ENCODE assay signal across 32 cellular contexts in genomic region chr3:159739166-159739565, GRCh38.
"Had no signal": no experiment of that assay in that cellular context is flagged by ENCODE, and none has a peak within 500 bp of the region (broad histone marks: within the 10 kb centered on the region; RNA-seq: fewer than 3 reads in every experiment).

No MANE protein-coding gene starts in this region.

- H3K4me3 ChIP-seq: neural progenitor cell, ovary, psoas muscle, skin epidermis, smooth muscle cell, spleen, suprapubic skin, testis, tibial artery, transverse colon, upper lobe of right lung, uterus had no signal

- H3K27me3 Mint-ChIP-seq: progenitor cell of endocrine pancreas, type B pancreatic cell had no signal

- H3K9me3 Mint-ChIP-seq: nephron; neural progenitor cell; stimulated activated memory B cell treated with anti-CD40 and anti-IgM and Interleukin-4, amounts not matched to agents 10 μg/mL and 1 μg/mL and 100 μg/mL, for 72 hours; stimulated activated naive CD8-positive, alpha-beta T cell treated with anti-CD3 and anti-CD28 coated beads, Interleukin-15, amount 100 ng/mL, for 72 hours; type B pancreatic cell had no signal

- DNase-seq: naive thymus-derived CD4-positive, alpha-beta T cell; natural killer cell; occipital lobe; ovary; posterior cingulate gyrus; psoas muscle; right cardiac atrium; spleen; stimulated activated CD4-positive, alpha-beta T cell treated with anti-CD3 and anti-CD28 coated beads, Interleukin-12 subunit alpha, Interleukin-12 subunit beta, amount 100 ng/mL, for 4 hours; stimulated activated CD4-positive, alpha-beta T cell treated with anti-CD3 and anti-CD28 coated beads, Interleukin-2, amount 100 ng/mL, for 24 hours; stimulated activated CD4-positive, alpha-beta T cell treated with anti-CD3 and anti-CD28 coated beads, Interleukin-2, amount 100 ng/mL, for 48 hours; stimulated activated CD4-positive, alpha-beta T cell treated with anti-CD3 and anti-CD28 coated beads, Interleukin-4, amount 100 ng/mL, for 4 hours; stimulated activated CD8-positive, alpha-beta memory T cell treated with anti-CD3 and anti-CD28 coated beads, Interleukin-4, amount 100 ng/mL, for 48 hours; stimulated activated naive CD4-positive, alpha-beta T cell; stimulated activated naive CD8-positive, alpha-beta T cell treated with anti-CD3 and anti-CD28 coated beads, Interleukin-15, amount 100 ng/mL, for 72 hours; stimulated activated naive CD8-positive, alpha-beta T cell treated with anti-CD3 and anti-CD28 coated beads, Interleukin-15, Interleukin-2, amounts not matched to agents 100 U/mL and 50 U/mL, for 24 hours; substantia nigra; testis; tibial artery; transverse colon; upper lobe of right lung; uterus had no signal

- H3K4me2 ChIP-seq: neural progenitor cell, smooth muscle cell had no signal

- H3K9ac ChIP-seq: neural progenitor cell, parathyroid adenoma had no signal

- H3K27ac Mint-ChIP-seq: naive thymus-derived CD4-positive, alpha-beta T cell; natural killer cell; nephron; neural progenitor cell; progenitor cell of endocrine pancreas; stimulated activated memory B cell treated with anti-CD40 and anti-IgM and Interleukin-4, amounts not matched to agents 10 μg/mL and 1 μg/mL and 100 μg/mL, for 72 hours; stimulated activated naive CD8-positive, alpha-beta T cell treated with anti-CD3 and anti-CD28 coated beads, Interleukin-15, amount 100 ng/mL, for 72 hours; type B pancreatic cell had no signal

- H3K79me2 ChIP-seq: parathyroid adenoma had no signal

- H3K4me3 Mint-ChIP-seq: naive thymus-derived CD4-positive, alpha-beta T cell; natural killer cell; nephron; neural progenitor cell; stimulated activated memory B cell treated with anti-CD40 and anti-IgM and Interleukin-4, amounts not matched to agents 10 μg/mL and 1 μg/mL and 100 μg/mL, for 72 hours; stimulated activated naive CD8-positive, alpha-beta T cell treated with anti-CD3 and anti-CD28 coated beads, Interleukin-15, amount 100 ng/mL, for 72 hours; type B pancreatic cell had no signal

- H3K36me3 Mint-ChIP-seq: naive thymus-derived CD4-positive, alpha-beta T cell; natural killer cell; stimulated activated memory B cell treated with anti-CD40 and anti-IgM and Interleukin-4, amounts not matched to agents 10 μg/mL and 1 μg/mL and 100 μg/mL, for 72 hours; type B pancreatic cell had no signal

- H3K27ac ChIP-seq: neural progenitor cell, ovary, parathyroid adenoma, psoas muscle, skin epidermis, spleen, suprapubic skin, testis, tibial artery, transverse colon, upper lobe of right lung, uterus had no signal

- H2AFZ ChIP-seq: neural progenitor cell, parathyroid adenoma had no signal

- H3K4me1 Mint-ChIP-seq: naive thymus-derived CD4-positive, alpha-beta T cell; natural killer cell; stimulated activated memory B cell treated with anti-CD40 and anti-IgM and Interleukin-4, amounts not matched to agents 10 μg/mL and 1 μg/mL and 100 μg/mL, for 72 hours; stimulated activated naive CD8-positive, alpha-beta T cell treated with anti-CD3 and anti-CD28 coated beads, Interleukin-15, amount 100 ng/mL, for 72 hours had no signal

- H3K36me3 ChIP-seq: neural progenitor cell, ovary, spleen, suprapubic skin, tibial artery, transverse colon, upper lobe of right lung, uterus had no signal

- H3K9me3 ChIP-seq: ovary, psoas muscle, spleen, suprapubic skin, testis, tibial artery, transverse colon, upper lobe of right lung, uterus had no signal

- H3K4me1 ChIP-seq: parathyroid adenoma, psoas muscle, suprapubic skin, testis, transverse colon, upper lobe of right lung, uterus had no signal

- H3K27me3 ChIP-seq: neural progenitor cell, ovary, suprapubic skin, testis, tibial artery, transverse colon, upper lobe of right lung, uterus had no signal

- ATAC-seq: naive thymus-derived CD4-positive, alpha-beta T cell; natural killer cell; psoas muscle; right cardiac atrium; sciatic nerve; stimulated activated memory B cell treated with anti-CD40 and anti-IgM and Interleukin-4, amounts not matched to agents 10 μg/mL and 1 μg/mL and 100 μg/mL, for 72 hours; stimulated activated naive CD8-positive, alpha-beta T cell treated with anti-CD3 and anti-CD28 coated beads, Interleukin-15, amount 100 ng/mL, for 72 hours; stimulated activated naive CD8-positive, alpha-beta T cell treated with anti-CD3 and anti-CD28 coated beads, Interleukin-15, Interleukin-2, amounts not matched to agents 100 U/mL and 50 U/mL, for 24 hours; upper lobe of right lung had no signal
